15 cellular contexts compared by ENCODE assay signal in genomic region chr1:11130406-11130805, GRCh38. TPM values are rescaled to one million over a fixed set of nuclear protein-coding genes. Genes with fewer than 3 reads are reported as not detected.
DNase-seq lines count a peak whose midpoint lies in the region; ATAC-seq and TF ChIP-seq lines count a peak whose summit lies in the region.
"Had no signal": no experiment of that assay in that cellular context is flagged by ENCODE, and none has a peak within 500 bp of the region (broad histone marks: within the 10 kb centered on the region; RNA-seq: fewer than 3 reads in every experiment).

No MANE protein-coding gene starts in this region.

- no peak for DNase-seq in T-helper 17 cell
- DNase-seq in endothelial cell (ENCODE audit: low spot score): no peak
- DNase-seq in T-helper 9 cell: no peak
- no peak for DNase-seq in amniotic stem cell (lab: John Stamatoyannopoulos, UW)
- DNase-seq in NCI-H2029 treated with DMSO at 0.1 percent for 48 hours (lab: John Stamatoyannopoulos, UW): no peak
- DNase-seq: C1 segment of cervical spinal cord; CD4-positive, alpha-beta memory T cell; COR-L47; DMS153; DND-41; GOT3; H7; HCEC 1CT had no signal

- no peak for ATAC-seq in T-helper 17 cell

- peak overlapping the region; percentile 77 for H3K27ac Mint-ChIP-seq in T-helper 17 cell
- H3K27ac Mint-ChIP-seq in endothelial cell (ENCODE audit: unreplicated experiment): no peak overlapping the region

- H3K9me3 Mint-ChIP-seq in endothelial cell (ENCODE audit: unreplicated experiment): no peaks in the 10 kb centered on the region
- H3K9me3 Mint-ChIP-seq: CD4-positive, alpha-beta memory T cell had no signal

- no peaks in the 10 kb centered on the region for H3K9me3 ChIP-seq in T-helper 17 cell (ENCODE audit: control insufficient read depth, low read length, poor library complexity, severe bottlenecking)

- H3K4me3 Mint-ChIP-seq in T-helper 17 cell (no peak overlapping the region), endothelial cell (ENCODE audit: unreplicated experiment) (peak overlapping the region; percentile 44)
- H3K4me3 Mint-ChIP-seq: CD4-positive, alpha-beta memory T cell had no signal

- peaks cover 2% of the 10 kb centered on the region for H3K4me1 Mint-ChIP-seq in T-helper 17 cell
- no peaks in the 10 kb centered on the region for H3K4me1 Mint-ChIP-seq in endothelial cell (ENCODE audit: unreplicated experiment)
- H3K4me1 Mint-ChIP-seq: CD4-positive, alpha-beta memory T cell had no signal

- TF ChIP-seq CTCF in endothelial cell (IDR thresholded peaks at IDR 0.05; ENCODE audit: unreplicated experiment): no peak

- H3K36me3 Mint-ChIP-seq in T-helper 17 cell (ENCODE audit: low read depth): peaks cover 20% of the 10 kb centered on the region
- H3K36me3 Mint-ChIP-seq in endothelial cell (ENCODE audit: low read depth, unreplicated experiment): peaks cover 69% of the 10 kb centered on the region

- peak overlapping the region; percentile 38 for H3K27ac ChIP-seq in angular gyrus (ENCODE audit: low read depth, low read length)

- no peaks in the 10 kb centered on the region for H3K27me3 Mint-ChIP-seq in T-helper 17 cell
- peaks cover 1% of the 10 kb centered on the region for H3K27me3 Mint-ChIP-seq in endothelial cell (ENCODE audit: unreplicated experiment)
- H3K27me3 Mint-ChIP-seq: CD4-positive, alpha-beta memory T cell had no signal

RNA-seq across cellular contexts. Expression of gene EXOSC10, which starts 30.7 kb away (rescaled TPM):
- total RNA-seq in T-helper 17 cell (10 to 100 TPM; 73.8 to 82.7 TPM), endothelial cell (ENCODE audit: unreplicated experiment) (80.6 TPM)

RNA-seq across cellular contexts. Expression of gene ANGPTL7, which starts 58.7 kb away (rescaled TPM):
- total RNA-seq in T-helper 17 cell: not detected
- total RNA-seq in endothelial cell (ENCODE audit: unreplicated experiment): not detected
- total RNA-seq: A673; CD4-positive, alpha-beta memory T cell; H7 had no signal
